In genomic region chr12:96503971-96504370, GRCh38 we compare ENCODE assay signal across 2 cellular contexts.
A peak's percentile ranks its signal among the peaks of the same experiment; 100 is the strongest.
TF ChIP-seq lines count a peak whose summit lies in the region.

No MANE protein-coding gene starts in this region.

TF ChIP-seq in IMR-90, 13 proteins besides CTCF, POLR2A, EP300 and RAD21 (continued from another document):
- TF ChIP-seq CEBPB (IDR thresholded peaks at IDR 0.05; ENCODE audit: low read depth, low read length), result peak; percentile 45; the same call in 1 of the 2 replicates
- TF ChIP-seq CHD1 (IDR thresholded peaks at IDR 0.05; ENCODE audit: low read depth, low read length), result no peak
- no peak for TF ChIP-seq MAFK (IDR thresholded peaks at IDR 0.05; ENCODE audit: low read depth, low read length)
- TF ChIP-seq BHLHE40 (IDR thresholded peaks at IDR 0.05; ENCODE audit: low read depth, low read length), result no peak
- no peak for TF ChIP-seq RFX5 (IDR thresholded peaks at IDR 0.05; ENCODE audit: low read depth, low read length)

TF ChIP-seq in GM12878, 131 proteins besides CTCF, POLR2A, EP300 and RAD21 (continued from another document):
- TF ChIP-seq RCOR1 (conservative IDR thresholded peaks at IDR 0.05; ENCODE audit: low read depth, low read length), result no peak
- no peak for TF ChIP-seq SUZ12 (IDR thresholded peaks at IDR 0.05; ENCODE audit: unreplicated experiment)
- no peak for TF ChIP-seq ZBTB11 (CRISPR knock-in tag; IDR thresholded peaks at IDR 0.05)
- TF ChIP-seq SREBF1 (IDR thresholded peaks at IDR 0.05; ENCODE audit: low read length), result no peak
- no peak for TF ChIP-seq CREM (IDR thresholded peaks at IDR 0.05; ENCODE audit: low read depth)
